In the genomic region with DNA sequence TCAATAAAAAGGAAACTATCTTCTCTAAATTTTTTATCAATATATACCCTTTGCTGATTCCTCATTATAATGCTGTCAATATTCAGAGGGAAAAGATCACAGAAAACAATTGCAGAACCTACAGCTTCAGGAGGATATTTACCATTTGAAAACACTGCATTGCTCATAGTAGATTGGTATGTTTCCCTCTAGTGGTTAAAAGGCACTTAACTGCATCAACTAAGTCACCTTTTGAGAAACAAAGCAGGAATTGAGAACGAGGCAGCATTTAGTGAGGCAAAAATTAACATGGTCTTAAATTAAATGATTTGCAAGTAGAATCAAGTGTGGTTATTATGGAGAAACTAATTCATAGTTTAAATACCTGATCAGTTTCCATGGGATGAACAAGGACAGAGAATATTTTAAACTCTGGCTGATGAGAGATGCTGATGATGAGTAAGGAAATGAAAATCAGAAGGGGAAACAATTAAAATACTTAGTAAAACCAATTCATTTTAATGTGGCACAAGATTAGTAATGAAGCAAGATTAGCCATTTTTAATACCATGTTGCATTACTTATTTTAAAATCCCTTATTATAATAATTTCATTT, we compare ENCODE assay signal across 1 cellular context.
TF ChIP-seq lines count a peak whose summit lies in the region.

No MANE protein-coding gene starts in this region.

TF ChIP-seq in HEK293, 187 proteins besides CTCF, POLR2A, EP300 and RAD21:
- TF ChIP-seq ZNF155 (tag by site-specific recombination; IDR thresholded peaks at IDR 0.05) (no peak), ZNF654 (tag by site-specific recombination; IDR thresholded peaks at IDR 0.05; ENCODE audit: low read depth) (peak; percentile 44), ZNF510 (tag by site-specific recombination; IDR thresholded peaks at IDR 0.05; ENCODE audit: insufficient replicate concordance) (no peak), ZNF221 (tag by site-specific recombination; IDR thresholded peaks at IDR 0.05; ENCODE audit: borderline replicate concordance) (no peak)
- TF ChIP-seq, protein P1, sequence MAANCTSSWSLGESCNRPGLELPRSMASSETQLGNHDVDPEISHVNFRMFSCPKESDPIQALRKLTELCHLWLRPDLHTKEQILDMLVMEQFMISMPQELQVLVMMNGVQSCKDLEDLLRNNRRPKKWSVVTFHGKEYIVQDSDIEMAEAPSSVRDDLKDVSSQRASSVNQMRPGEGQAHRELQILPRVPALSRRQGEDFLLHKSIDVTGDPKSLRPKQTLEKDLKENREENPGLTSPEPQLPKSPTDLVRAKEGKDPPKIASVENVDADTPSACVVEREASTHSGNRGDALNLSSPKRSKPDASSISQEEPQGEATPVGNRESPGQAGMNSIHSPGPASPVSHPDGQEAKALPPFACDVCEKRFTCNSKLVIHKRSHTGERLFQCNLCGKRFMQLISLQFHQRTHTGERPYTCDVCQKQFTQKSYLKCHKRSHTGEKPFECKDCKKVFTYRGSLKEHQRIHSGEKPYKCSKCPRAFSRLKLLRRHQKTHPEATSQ (tag by site-specific recombination; IDR thresholded peaks at IDR 0.05): no peak
